ENCODE assay signal across 9 cellular contexts in genomic region chr17:79813826-79814623, GRCh38. TPM values are rescaled to one million over a fixed set of nuclear protein-coding genes. Genes with fewer than 3 reads are reported as not detected.
A peak's percentile ranks its signal among the peaks of the same experiment; 100 is the strongest.
DNase-seq lines count a peak whose midpoint lies in the region; ATAC-seq and TF ChIP-seq lines count a peak whose summit lies in the region.
"Had no signal": no experiment of that assay in that cellular context is flagged by ENCODE, and none has a peak within 500 bp of the region (broad histone marks: within the 10 kb centered on the region; RNA-seq: fewer than 3 reads in every experiment).

No MANE protein-coding gene starts in this region.

- no peaks in the 10 kb centered on the region for H3K9me3 Mint-ChIP-seq in activated T-cell treated with anti-CD3 and anti-CD28 coated beads, Interleukin-2, amount 50 U/mL, for 24 hours
- H3K9me3 Mint-ChIP-seq in glutamatergic neuron (ENCODE audit: unreplicated experiment), result peaks cover 11% of the 10 kb centered on the region
- no peaks in the 10 kb centered on the region for H3K9me3 Mint-ChIP-seq in stimulated activated memory B cell treated with anti-CD40 and anti-IgM and Interleukin-4, amounts not matched to agents 10 μg/mL and 1 μg/mL and 100 μg/mL, for 72 hours

- ATAC-seq in stimulated activated memory B cell treated with anti-CD40 and anti-IgM and Interleukin-4, amounts not matched to agents 10 μg/mL and 1 μg/mL and 100 μg/mL, for 72 hours, result peak; percentile 42
- no peak for ATAC-seq in HG02884 (IDR thresholded peaks at IDR 0.05; ENCODE audit: unreplicated experiment)

- DNase-seq in activated T-cell treated with anti-CD3 and anti-CD28 coated beads, Interleukin-2, amount 50 U/mL, for 24 hours, result no peak
- DNase-seq in activated T-cell treated with anti-CD3 and anti-CD28 coated beads, Interleukin-2, amount 50 U/mL, for 48 hours, result no peak
- DNase-seq in SJSA1 (ENCODE audit: low read depth in 1 of 2, low spot score in 2 of 2) (no peak), glutamatergic neuron (no peak), KBM-7 (no peak), T-helper 9 cell (no peak)
- DNase-seq: stimulated activated naive CD4-positive, alpha-beta T cell treated with Interleukin-2 at 50 U/mL for 16 hours had no signal

- H3K4me1 Mint-ChIP-seq in activated T-cell treated with anti-CD3 and anti-CD28 coated beads, Interleukin-2, amount 50 U/mL, for 24 hours (ENCODE audit: low read depth), result peaks cover 30% of the 10 kb centered on the region
- peaks cover 11% of the 10 kb centered on the region for H3K4me1 Mint-ChIP-seq in glutamatergic neuron (ENCODE audit: low read depth, unreplicated experiment)
- H3K4me1 Mint-ChIP-seq in stimulated activated memory B cell treated with anti-CD40 and anti-IgM and Interleukin-4, amounts not matched to agents 10 μg/mL and 1 μg/mL and 100 μg/mL, for 72 hours, result peaks cover 27% of the 10 kb centered on the region

- peaks cover 53% of the 10 kb centered on the region for H3K27me3 Mint-ChIP-seq in activated T-cell treated with anti-CD3 and anti-CD28 coated beads, Interleukin-2, amount 50 U/mL, for 24 hours
- H3K27me3 Mint-ChIP-seq in glutamatergic neuron (ENCODE audit: unreplicated experiment), result peaks cover 33% of the 10 kb centered on the region
- H3K27me3 Mint-ChIP-seq in stimulated activated memory B cell treated with anti-CD40 and anti-IgM and Interleukin-4, amounts not matched to agents 10 μg/mL and 1 μg/mL and 100 μg/mL, for 72 hours, result peaks cover 74% of the 10 kb centered on the region

- H3K36me3 Mint-ChIP-seq in activated T-cell treated with anti-CD3 and anti-CD28 coated beads, Interleukin-2, amount 50 U/mL, for 24 hours (ENCODE audit: low read depth), result no peaks in the 10 kb centered on the region
- H3K36me3 Mint-ChIP-seq in glutamatergic neuron (ENCODE audit: unreplicated experiment), result peaks cover 5% of the 10 kb centered on the region
- H3K36me3 Mint-ChIP-seq in stimulated activated memory B cell treated with anti-CD40 and anti-IgM and Interleukin-4, amounts not matched to agents 10 μg/mL and 1 μg/mL and 100 μg/mL, for 72 hours, result no peaks in the 10 kb centered on the region

- H3K36me3 ChIP-seq in SJSA1, result no peaks in the 10 kb centered on the region

- peak overlapping the region; percentile 39 for H3K4me3 ChIP-seq in SJSA1

- peak overlapping the region; percentile 27 for H3K4me3 Mint-ChIP-seq in activated T-cell treated with anti-CD3 and anti-CD28 coated beads, Interleukin-2, amount 50 U/mL, for 24 hours
- H3K4me3 Mint-ChIP-seq in glutamatergic neuron (ENCODE audit: unreplicated experiment), result peak overlapping the region; percentile 59
- peak overlapping the region; percentile 63 for H3K4me3 Mint-ChIP-seq in stimulated activated memory B cell treated with anti-CD40 and anti-IgM and Interleukin-4, amounts not matched to agents 10 μg/mL and 1 μg/mL and 100 μg/mL, for 72 hours

- no peak overlapping the region for H3K27ac ChIP-seq in SJSA1

- H3K4me1 ChIP-seq in SJSA1 (replicated peaks), result peaks cover 37% of the 10 kb centered on the region

- H3K27me3 ChIP-seq in SJSA1 (replicated peaks), result peaks cover 32% of the 10 kb centered on the region

- H3K9me3 ChIP-seq in SJSA1 (replicated peaks), result no peaks in the 10 kb centered on the region

- in situ Hi-C loops in KBM-7 (cut with MboI; ENCODE audit: low pct_unique_long_range_greater_than_20kb, low sequenced_read_pairs), result no loop called here

- TF ChIP-seq CTCF in glutamatergic neuron (IDR thresholded peaks at IDR 0.05; ENCODE audit: partially characterized antibody, unreplicated experiment), result no peak

- peak overlapping the region; percentile 73 for H3K27ac Mint-ChIP-seq in activated T-cell treated with anti-CD3 and anti-CD28 coated beads, Interleukin-2, amount 50 U/mL, for 24 hours
- H3K27ac Mint-ChIP-seq in glutamatergic neuron (ENCODE audit: unreplicated experiment), result no peak overlapping the region
- peak overlapping the region; percentile 38 for H3K27ac Mint-ChIP-seq in stimulated activated memory B cell treated with anti-CD40 and anti-IgM and Interleukin-4, amounts not matched to agents 10 μg/mL and 1 μg/mL and 100 μg/mL, for 72 hours

RNA-seq across cellular contexts. Expression of gene CBX8, which starts 17.1 kb away (rescaled TPM):
- total RNA-seq in SJSA1 (2014; rRNA removed; shearing (Covaris generic)), result 9.0 and 21.0 TPM in 2 replicates
- total RNA-seq in glutamatergic neuron (ENCODE audit: unreplicated experiment), result 13.8 TPM

RNA-seq across cellular contexts. Expression of gene CBX4, which starts 25.2 kb away (rescaled TPM):
- 52.1 and 53.3 TPM in 2 replicates for total RNA-seq in SJSA1 (2014; rRNA removed; shearing (Covaris generic))
- 19.3 TPM for total RNA-seq in glutamatergic neuron (ENCODE audit: unreplicated experiment)

RNA-seq across cellular contexts. Expression of gene CBX2, which starts 36.1 kb away (rescaled TPM):
- 13.6 and 16.7 TPM in 2 replicates for total RNA-seq in SJSA1 (2014; rRNA removed; shearing (Covaris generic))
- total RNA-seq in glutamatergic neuron (ENCODE audit: unreplicated experiment), result 78.8 TPM
